Comparison of ENCODE assay signal across 8 cellular contexts in the genomic region with DNA sequence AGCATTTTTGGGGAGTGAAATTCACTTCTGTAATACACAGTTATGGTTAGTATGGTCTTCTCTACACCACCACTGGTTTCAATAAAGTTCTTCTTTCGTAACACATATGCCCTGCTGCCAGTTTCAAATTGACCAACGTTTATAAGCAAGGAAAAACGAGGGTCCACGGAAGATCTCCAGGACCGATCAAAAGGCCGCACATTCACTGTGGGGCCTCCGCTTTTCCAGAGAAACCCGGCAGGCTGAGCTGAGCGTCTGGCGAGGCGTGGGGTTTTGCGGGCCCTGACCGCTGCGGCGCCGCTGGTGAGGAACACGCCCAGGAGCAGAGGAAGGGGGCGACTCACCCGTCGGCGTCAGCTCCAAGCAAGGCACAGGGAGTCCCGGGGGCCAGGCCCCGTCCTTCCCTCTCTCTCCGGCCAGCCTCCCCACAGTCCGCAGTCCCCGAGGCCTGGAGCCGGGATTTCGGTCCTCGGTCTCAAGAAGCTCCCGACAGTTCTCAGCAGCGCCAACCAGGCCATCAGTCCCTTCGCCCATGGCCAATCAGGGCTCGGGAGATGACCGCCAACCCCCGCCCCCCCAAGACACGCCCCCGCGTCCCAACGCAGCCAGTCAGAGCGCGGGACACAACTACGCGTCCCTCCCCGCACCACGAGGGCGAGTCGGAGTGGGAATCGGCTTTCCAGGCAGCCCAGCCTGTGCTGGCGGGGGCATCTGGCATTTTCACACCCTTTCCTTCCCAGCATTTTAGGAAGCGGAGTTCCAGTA. TPM values are rescaled to one million over a fixed set of nuclear protein-coding genes. Genes with fewer than 3 reads are reported as not detected.
DNase-seq lines count a peak whose midpoint lies in the region; ATAC-seq, FAIRE-seq and TF ChIP-seq lines count a peak whose summit lies in the region.

A gene with protein sequence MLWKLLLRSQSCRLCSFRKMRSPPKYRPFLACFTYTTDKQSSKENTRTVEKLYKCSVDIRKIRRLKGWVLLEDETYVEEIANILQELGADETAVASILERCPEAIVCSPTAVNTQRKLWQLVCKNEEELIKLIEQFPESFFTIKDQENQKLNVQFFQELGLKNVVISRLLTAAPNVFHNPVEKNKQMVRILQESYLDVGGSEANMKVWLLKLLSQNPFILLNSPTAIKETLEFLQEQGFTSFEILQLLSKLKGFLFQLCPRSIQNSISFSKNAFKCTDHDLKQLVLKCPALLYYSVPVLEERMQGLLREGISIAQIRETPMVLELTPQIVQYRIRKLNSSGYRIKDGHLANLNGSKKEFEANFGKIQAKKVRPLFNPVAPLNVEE (minus strand): TSS at position 522 of the 765 bp plus-strand sequence. CDS start 8,432 bp downstream, outside the sequence.

- H3K36me3 ChIP-seq in right atrium auricular region (peaks cover 5% of the 10 kb centered on the region), psoas muscle (ENCODE audit: insufficient read depth in 1 of 2, low read depth in 1 of 2) (peaks cover 0 to 36% of the 10 kb centered on the region in 2 donors), urinary bladder (ENCODE audit: insufficient read depth) (no peaks in the 10 kb centered on the region)

- intact Hi-C loops in psoas muscle (cut with DNase I): loop anchor here in 1 of 2 donors (1.0 to 2.0 kb wide), 2 partner anchors 31 to 106 kb away; a partner anchor contains a TSS

- 0 to 1% (median 0%) methylated on average over 45 to 50 of the region's 50 CpGs for WGBS in psoas muscle, 3 donors
- under 1% methylated on average over 50 of the region's 50 CpGs for WGBS in urinary bladder

- H3K4me3 ChIP-seq in right atrium auricular region (peak within 1 kb of the TSS; percentile 66 to 67), psoas muscle (peak within 1 kb of the TSS; percentile 92), urinary bladder (ENCODE audit: low read depth, low read length) (peak within 1 kb of the TSS; percentile 52)

- H3K27me3 ChIP-seq in right atrium auricular region: no peaks in the 10 kb centered on the region
- no peaks in the 10 kb centered on the region for H3K27me3 ChIP-seq in psoas muscle (ENCODE audit: insufficient read depth in 3 of 3, low read length in 2 of 3)

- DNase-seq in GM12891 (ENCODE audit: insufficient read length, low spot score): peak; percentile 86
- peak; percentile 91 for DNase-seq in NCI-H1436 (lab: John Stamatoyannopoulos, UW)
- peak; percentile 58 to 90 (median 68) for DNase-seq in T-helper 2 cell
- DNase-seq in anterior cingulate cortex (lab: John Stamatoyannopoulos, UW): peak; percentile 64 to 97 (median 94)
- peak; percentile 97 for DNase-seq in right atrium auricular region (ENCODE audit: low spot score)
- DNase-seq in psoas muscle: peak; percentile 95 to 96

- no peak for TF ChIP-seq POLR2A in GM12891 (IDR thresholded peaks at IDR 0.05; ENCODE audit: low read depth, low read length)

- TF ChIP-seq CTCF in right atrium auricular region (IDR thresholded peaks at IDR 0.05) (peak in 1 of 2 donors; percentile 17), psoas muscle (IDR thresholded peaks at IDR 0.05) (no peak)

- ATAC-seq in HG02798 (IDR thresholded peaks at IDR 0.05; ENCODE audit: poor library complexity, unreplicated experiment): peak; percentile 96
- peak; percentile 97 to 98 (median 98) for ATAC-seq in psoas muscle

- H3K9me3 ChIP-seq in right atrium auricular region: no peaks in the 10 kb centered on the region
- no peaks in the 10 kb centered on the region for H3K9me3 ChIP-seq in psoas muscle

- H3K27ac ChIP-seq in right atrium auricular region (peak within 1 kb of the TSS; percentile 89 to 95), psoas muscle (peak within 1 kb of the TSS; percentile 95), urinary bladder (ENCODE audit: low read depth) (peak within 1 kb of the TSS; percentile 90)

- peak; percentile 95 for FAIRE-seq in GM12891 (lab: Jason Lieb, UNC)

- peaks cover 0 to 19% of the 10 kb centered on the region in 2 donors for H3K4me1 ChIP-seq in right atrium auricular region
- peaks cover 22% of the 10 kb centered on the region for H3K4me1 ChIP-seq in psoas muscle
- H3K4me1 ChIP-seq in urinary bladder (ENCODE audit: insufficient read depth): no peaks in the 10 kb centered on the region

TF ChIP-seq in GM12891, 5 proteins besides CTCF, POLR2A, EP300 and RAD21:
- TF ChIP-seq POU2F2 (IDR thresholded peaks at IDR 0.05; ENCODE audit: low read depth, low read length) (no peak), TAF1 (IDR thresholded peaks at IDR 0.05; ENCODE audit: low read depth, low read length) (no peak), SPI1 (IDR thresholded peaks at IDR 0.05; ENCODE audit: low read depth, low read length) (no peak), PAX5 (IDR thresholded peaks at IDR 0.05; ENCODE audit: insufficient read depth, low read length, severe bottlenecking) (no peak), POLR2AphosphoS5 (IDR thresholded peaks at IDR 0.05; ENCODE audit: low read depth, low read length) (no peak)

RNA-seq across cellular contexts. Expression of the gene that starts here (rescaled TPM):
- polyA plus RNA-seq in GM12891 (2012; ENCODE audit: low read depth, missing spikeins): 6.2 TPM
- 10 to 100 TPM; 18.2 to 26.8 TPM for total RNA-seq in right atrium auricular region
- total RNA-seq in psoas muscle: 10 to 100 TPM; 12.4 to 14.9 (median 13.0) TPM
- 10 to 100 TPM in 1 of 3 donors, 1 to 10 TPM in 2; 8.4 to 38.4 (median 9.8) TPM for polyA plus RNA-seq in psoas muscle
- total RNA-seq in urinary bladder: 17.7 TPM
- 14.7 TPM for polyA plus RNA-seq in urinary bladder

Comparison
In these comparisons a context has a peak if more than half of its experiments do, and no peak if none do; other contexts are left out.
1. Peak in every context shown above with its lines: DNase-seq, ATAC-seq, H3K4me3 ChIP-seq and H3K27ac ChIP-seq.